ENCODE assay signal across 8 cellular contexts in genomic region chr11:12673601-12673923, GRCh38. TPM values are rescaled to one million over a fixed set of nuclear protein-coding genes. Genes with fewer than 3 reads are reported as not detected.
DNase-seq lines count a peak whose midpoint lies in the region; ATAC-seq lines count a peak whose summit lies in the region.

No MANE protein-coding gene starts in this region.

- peaks cover 7% of the 10 kb centered on the region for H3K4me1 Mint-ChIP-seq in activated CD4-positive, alpha-beta T cell treated with anti-CD3 and anti-CD28 coated beads for 36 hours
- peaks cover 5 to 22% (median 13%) of the 10 kb centered on the region in 3 donors for H3K4me1 Mint-ChIP-seq in T-cell
- no peaks in the 10 kb centered on the region for H3K4me1 Mint-ChIP-seq in stimulated activated memory B cell treated with anti-CD40 and anti-IgM and Interleukin-4, amounts not matched to agents 10 μg/mL and 1 μg/mL and 100 μg/mL, for 72 hours

- no peak overlapping the region for H3K27ac Mint-ChIP-seq in activated CD4-positive, alpha-beta T cell treated with anti-CD3 and anti-CD28 coated beads for 36 hours
- no peak overlapping the region for H3K27ac Mint-ChIP-seq in T-cell
- no peak overlapping the region for H3K27ac Mint-ChIP-seq in stimulated activated memory B cell treated with anti-CD40 and anti-IgM and Interleukin-4, amounts not matched to agents 10 μg/mL and 1 μg/mL and 100 μg/mL, for 72 hours

- peak overlapping the region; percentile 70 for H3K4me3 Mint-ChIP-seq in activated CD4-positive, alpha-beta T cell treated with anti-CD3 and anti-CD28 coated beads for 36 hours
- H3K4me3 Mint-ChIP-seq in T-cell, result peak overlapping the region; percentile 76 to 80 (median 79)
- peak overlapping the region; percentile 64 for H3K4me3 Mint-ChIP-seq in stimulated activated memory B cell treated with anti-CD40 and anti-IgM and Interleukin-4, amounts not matched to agents 10 μg/mL and 1 μg/mL and 100 μg/mL, for 72 hours

- H3K27ac ChIP-seq in right cardiac atrium (ENCODE audit: low read length), result peak overlapping the region; percentile 71

- intact Hi-C loops in activated CD4-positive, alpha-beta T cell treated with anti-CD3 and anti-CD28 coated beads for 36 hours (cut with DNase I, micrococcal nuclease), result loop anchor here (5.0 to 10.0 kb wide), 5 partner anchors 211 to 1049 kb away; partner anchors contain the start of genes GALNT18 (in 1 of the 2), MICAL2 (in 1 of the 2) and USP47 (in 1 of the 2)
- intact Hi-C loops in right cardiac atrium (cut with DNase I), result loop anchor here in 2 of 4 donors (10.0 kb wide), 1 partner anchor 221 kb away; no protein-coding TSS in a partner anchor

- no peaks in the 10 kb centered on the region for H3K27me3 ChIP-seq in right cardiac atrium (ENCODE audit: control insufficient read depth, insufficient read depth)

- no peaks in the 10 kb centered on the region for H3K4me1 ChIP-seq in right cardiac atrium (ENCODE audit: control insufficient read depth, insufficient read depth, low read length)

- no peaks in the 10 kb centered on the region for H3K36me3 Mint-ChIP-seq in activated CD4-positive, alpha-beta T cell treated with anti-CD3 and anti-CD28 coated beads for 36 hours (ENCODE audit: low read depth)
- peaks cover 3% of the 10 kb centered on the region for H3K36me3 Mint-ChIP-seq in T-cell
- H3K36me3 Mint-ChIP-seq in stimulated activated memory B cell treated with anti-CD40 and anti-IgM and Interleukin-4, amounts not matched to agents 10 μg/mL and 1 μg/mL and 100 μg/mL, for 72 hours, result no peaks in the 10 kb centered on the region

- H3K27me3 Mint-ChIP-seq in activated CD4-positive, alpha-beta T cell treated with anti-CD3 and anti-CD28 coated beads for 36 hours, result peaks cover 63% of the 10 kb centered on the region
- H3K27me3 Mint-ChIP-seq in T-cell, result peaks cover 60 to 72% of the 10 kb centered on the region in 2 donors
- peaks cover 51% of the 10 kb centered on the region for H3K27me3 Mint-ChIP-seq in stimulated activated memory B cell treated with anti-CD40 and anti-IgM and Interleukin-4, amounts not matched to agents 10 μg/mL and 1 μg/mL and 100 μg/mL, for 72 hours

- POLR2A ChIA-PET in activated CD4-positive, alpha-beta T cell treated with anti-CD3 and anti-CD28 coated beads for 36 hours (lab: Charles Lee), result interaction anchor here (0.6 kb wide), 1 partner anchor 726 kb away, joined by 3 read pairs; no protein-coding TSS in a partner anchor
- POLR2A ChIA-PET in T-cell (lab: Charles Lee), result interaction anchor here in 1 of 2 donors (0.6 kb wide), 1 partner anchor 1618 kb away, joined by 7 read pairs; no protein-coding TSS in a partner anchor

- no peak for DNase-seq in activated CD4-positive, alpha-beta T cell treated with anti-CD3 and anti-CD28 coated beads for 36 hours
- no peak for DNase-seq in activated CD4-positive, alpha-beta T cell treated with anti-CD3 and anti-CD28 coated beads, Interleukin-2, amount 50 U/mL, for 4 hours
- no peak for DNase-seq in T-cell
- DNase-seq in right cardiac atrium, result no peak
- no peak for DNase-seq in RPMI8226
- DNase-seq in hepatic stellate cell (ENCODE audit: low spot score), result no peak
- DNase-seq in NK-92 (lab: John Stamatoyannopoulos, UW; ENCODE audit: unreplicated experiment), result no peak

- H3K9me3 ChIP-seq in right cardiac atrium (ENCODE audit: control insufficient read depth, low read length), result no peaks in the 10 kb centered on the region

- no peak for ATAC-seq in activated CD4-positive, alpha-beta T cell treated with anti-CD3 and anti-CD28 coated beads for 36 hours
- ATAC-seq in T-cell (replicated peaks in 1 of 4) (no peak), right cardiac atrium (no peak)
- no peak for ATAC-seq in stimulated activated memory B cell treated with anti-CD40 and anti-IgM and Interleukin-4, amounts not matched to agents 10 μg/mL and 1 μg/mL and 100 μg/mL, for 72 hours

- CTCF ChIA-PET in activated CD4-positive, alpha-beta T cell treated with anti-CD3 and anti-CD28 coated beads for 36 hours (lab: Charles Lee), result interaction anchor here (1.4 kb wide), 1 partner anchor 215 kb away, joined by 4 read pairs; no protein-coding TSS in a partner anchor
- CTCF ChIA-PET in T-cell (lab: Charles Lee), result no interaction called here

- no peaks in the 10 kb centered on the region for H3K9me3 Mint-ChIP-seq in activated CD4-positive, alpha-beta T cell treated with anti-CD3 and anti-CD28 coated beads for 36 hours (ENCODE audit: low read depth)
- no peaks in the 10 kb centered on the region for H3K9me3 Mint-ChIP-seq in T-cell
- peaks cover 7% of the 10 kb centered on the region for H3K9me3 Mint-ChIP-seq in stimulated activated memory B cell treated with anti-CD40 and anti-IgM and Interleukin-4, amounts not matched to agents 10 μg/mL and 1 μg/mL and 100 μg/mL, for 72 hours

- peak overlapping the region; percentile 56 for H3K4me3 ChIP-seq in right cardiac atrium (ENCODE audit: low read length)

- WGBS in right cardiac atrium, result 3% methylated on average over 12 of the region's 12 CpGs

RNA-seq across cellular contexts. Expression of gene TEAD1, which starts 0.7 kb away (rescaled TPM):
- under 1 TPM; 0.59 to 0.65 TPM for total RNA-seq in activated CD4-positive, alpha-beta T cell treated with anti-CD3 and anti-CD28 coated beads for 36 hours
- total RNA-seq in T-cell (under 1 TPM in 4 of 5 donors, not detected in 1; 0.20 to 0.72 (median 0.44) TPM), right cardiac atrium (100 to 1,000 TPM in 2 of 4 donors, 10 to 100 TPM in 2; 81.3 to 105 (median 98.4) TPM)
- polyA plus RNA-seq in right cardiac atrium, result 19.7 TPM

Comparison
In these comparisons a context has a peak if more than half of its experiments do, and no peak if none do; other contexts are left out.
1. RNA of gene TEAD1, which starts 0.7 kb away (total RNA-seq): 81.3 to 105 TPM in right cardiac atrium; 0.59 to 0.65 TPM in activated CD4-positive, alpha-beta T cell treated with anti-CD3 and anti-CD28 coated beads for 36 hours and 0.20 to 0.72 TPM in T-cell; every median in the first group is over 10 times any median in the second.
2. Peak in every context shown above with its lines, with median percentiles within 50 percentile points of each other: H3K4me3 Mint-ChIP-seq.